In the genomic region with DNA sequence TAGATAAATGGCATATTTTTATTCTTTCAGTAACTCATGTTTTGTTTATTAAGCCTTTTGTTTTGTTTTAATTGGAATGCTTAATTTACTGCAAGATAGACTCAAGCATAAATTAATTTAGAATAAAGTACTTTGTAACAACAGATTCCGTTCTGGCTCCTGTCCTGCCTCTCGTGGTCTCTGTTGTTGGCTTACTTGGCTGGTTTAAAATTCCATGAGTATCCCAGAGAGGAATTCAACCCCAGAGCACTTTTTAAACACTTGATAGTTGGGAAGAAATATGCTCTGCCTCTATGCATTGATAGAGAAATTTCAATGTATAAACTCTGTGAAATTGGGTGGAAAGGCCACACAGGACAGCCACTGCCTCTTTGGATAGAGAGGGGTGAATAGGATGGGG, we compare ENCODE assay signal across 15 cellular contexts.
DNase-seq lines count a peak whose midpoint lies in the region; ATAC-seq and TF ChIP-seq lines count a peak whose summit lies in the region.
"Had no signal": no experiment of that assay in that cellular context is flagged by ENCODE, and none has a peak within 500 bp of the region (broad histone marks: within the 10 kb centered on the region; RNA-seq: fewer than 3 reads in every experiment).

No MANE protein-coding gene starts in this region.

- no peak overlapping the region for H3K14ac ChIP-seq in IMR-90 (replicated peaks; ENCODE audit: low read depth, low read length)

- no peak for TF ChIP-seq RAD21 in IMR-90 (IDR thresholded peaks at IDR 0.05; ENCODE audit: low read length)

- intact Hi-C loops in IMR-90 (cut with micrococcal nuclease) = loop anchor here (5.0 kb wide), 2 partner anchors 66 to 184 kb away; partner anchors contain the start of genes CRYZL1 and ITSN1

- POLR2A ChIA-PET in IMR-90 (lab: Charles Lee; ENCODE audit: unreplicated experiment) = no interaction called here

- no CpG with 5 or more reads among the region's 2 CpGs for WGBS in IMR-90 (ENCODE audit: extremely low coverage in 2 of 2, insufficient read length in 1 of 2), 2 experiments

- H3K4me2 ChIP-seq in IMR-90 (ENCODE audit: low read depth, low read length) = 0 out of 2 replicates have a peak overlapping the region, but pooled peaks have one; percentile 56

- H3K9me1 ChIP-seq in IMR-90 (ENCODE audit: insufficient read depth, low read length) = peaks cover 4% of the 10 kb centered on the region; the same call in 1 of the 2 replicates

- H2BK5ac ChIP-seq in IMR-90 (ENCODE audit: low read depth, low read length, poor library complexity, severe bottlenecking) = peak overlapping the region; percentile 71

- peak; percentile 65 for DNase-seq in IMR-90
- peak; percentile 46 for DNase-seq in choroid plexus epithelial cell (ENCODE audit: low read depth)
- DNase-seq in medulla oblongata (ENCODE audit: extremely low spot score) = peak; percentile 46
- no peak for DNase-seq in thoracic aorta (ENCODE audit: low spot score)
- DNase-seq in stimulated activated CD4-positive, alpha-beta T cell treated with anti-CD3 and anti-CD28 coated beads, Interleukin-15, amount 100 ng/mL, for 24 hours = no peak
- DNase-seq in NCI-H2171 (lab: John Stamatoyannopoulos, UW) = no peak
- DNase-seq: activated CD4-positive, alpha-beta T cell treated with anti-CD3 and anti-CD28 coated beads for 4 hours; CD8-positive, alpha-beta T cell; GDM1; posterior cingulate gyrus; stimulated activated CD4-positive, alpha-beta T cell treated with anti-CD3 and anti-CD28 coated beads, Interleukin-4, amount 100 ng/mL, for 1 hour; T-helper 17 cell had no signal

- H3K18ac ChIP-seq in IMR-90 (ENCODE audit: low read depth, low read length) = no peak overlapping the region

- H3K27ac ChIP-seq in IMR-90 (ENCODE audit: insufficient read depth, low read length) = peak overlapping the region; percentile 46; the same call in 1 of the 2 replicates
- peak overlapping the region; percentile 78 to 82 for H3K27ac ChIP-seq in thoracic aorta

- no peaks in the 10 kb centered on the region for H4K20me1 ChIP-seq in IMR-90 (ENCODE audit: insufficient read depth, low read length)

- BruUV-seq in IMR-90 (replicated peaks; lab: Mats Ljungman, UMichigan) = no TSS peak

- in situ Hi-C loops in IMR-90 (cut with MboI; ENCODE audit: low sequenced_read_pairs) = no loop called here

- no peak overlapping the region for H2AK5ac ChIP-seq in IMR-90 (ENCODE audit: low read depth, low read length)

- H2AK9ac ChIP-seq in IMR-90 (replicated peaks; ENCODE audit: low read depth, low read length, poor library complexity) = no peak overlapping the region

- CTCF ChIA-PET in IMR-90 (lab: Yijun Ruan, JAX) = no interaction called here

- H4K5ac ChIP-seq in IMR-90 (ENCODE audit: low read depth, low read length) = no peak overlapping the region

- no peak overlapping the region for H2BK15ac ChIP-seq in IMR-90 (ENCODE audit: low read depth, low read length)

- H3K9ac ChIP-seq in IMR-90 (ENCODE audit: low read depth, low read length) = no peak overlapping the region

- H3K4me1 ChIP-seq in IMR-90 (ENCODE audit: control insufficient read depth, insufficient read depth, low read length) (peaks cover 12% of the 10 kb centered on the region), thoracic aorta (ENCODE audit: control insufficient read depth in 1 of 2, low read depth in 2 of 2) (peaks cover 48 to 71% of the 10 kb centered on the region in 2 donors)

- H3K9me3 ChIP-seq in IMR-90 (ENCODE audit: control insufficient read depth, insufficient read depth, low read length) (no peaks in the 10 kb centered on the region), thoracic aorta (no peaks in the 10 kb centered on the region)

- no peak overlapping the region for H4K91ac ChIP-seq in IMR-90 (ENCODE audit: insufficient read depth, low read depth, low read length)

- no peak overlapping the region for H4K8ac ChIP-seq in IMR-90 (ENCODE audit: low read depth in 2 of 2, low read length in 2 of 2)

- no peak overlapping the region for H2BK20ac ChIP-seq in IMR-90 (ENCODE audit: low read depth, low read length)

- H3K23ac ChIP-seq in IMR-90 (ENCODE audit: low read depth, low read length) = no peak overlapping the region

- no peak for TF ChIP-seq POLR2A in IMR-90 (IDR thresholded peaks at IDR 0.05; ENCODE audit: low read depth, low read length)

- H2BK120ac ChIP-seq in IMR-90 (ENCODE audit: low read depth, low read length) = no peak overlapping the region

- ATAC-seq in IMR-90 (ENCODE audit: low read depth) = peak; percentile 95
- no peak for ATAC-seq in thoracic aorta (ENCODE audit: insufficient number of reproducible peaks, low FRiP score, low read depth)
- no peak for ATAC-seq in GM18861 (IDR thresholded peaks at IDR 0.05; ENCODE audit: unreplicated experiment)
- no peak for ATAC-seq in GM18909 (IDR thresholded peaks at IDR 0.05; ENCODE audit: poor library complexity, unreplicated experiment)
- ATAC-seq: CD8-positive, alpha-beta T cell; stimulated activated memory B cell treated with anti-CD40 and anti-IgM and Interleukin-4, amounts not matched to agents 10 μg/mL and 1 μg/mL and 100 μg/mL, for 72 hours; T-helper 17 cell had no signal

- H3K4me3 ChIP-seq in IMR-90 (ENCODE audit: insufficient read depth, low read depth, low read length) (no peak overlapping the region), choroid plexus epithelial cell (ENCODE audit: low read depth, low read length) (no peak overlapping the region), thoracic aorta (peak overlapping the region; percentile 26)

- H3K27me3 ChIP-seq in IMR-90 (ENCODE audit: control insufficient read depth, insufficient read depth, low read length) = no peaks in the 10 kb centered on the region
- H3K27me3 ChIP-seq in thoracic aorta (replicated peaks; ENCODE audit: insufficient read depth) = no peaks in the 10 kb centered on the region

- H3K79me1 ChIP-seq in IMR-90 (ENCODE audit: low read depth in 1 of 2, low read length in 2 of 2) = peaks cover 0 to 12% of the 10 kb centered on the region in 2 experiments; a peak in 1 of 4 replicates

- H3K56ac ChIP-seq in IMR-90 (ENCODE audit: extremely low read depth, insufficient read depth, low read length) = no peak overlapping the region

- dilution Hi-C loops in IMR-90 (cut with HindIII; ENCODE audit: low sequenced_read_pairs, unreplicated experiment) = no loop called here

- no peak overlapping the region for H2AFZ ChIP-seq in IMR-90 (replicated peaks; ENCODE audit: low read length, poor library complexity)

- H3K36me3 ChIP-seq in IMR-90 (ENCODE audit: control insufficient read depth, insufficient read depth, low read length) = peaks cover 22% of the 10 kb centered on the region
- H3K36me3 ChIP-seq in thoracic aorta = no peaks in the 10 kb centered on the region

- H3K4ac ChIP-seq in IMR-90 (ENCODE audit: low read depth, low read length) = no peak overlapping the region

- TF ChIP-seq CTCF in IMR-90 (conservative IDR thresholded peaks at IDR 0.05; ENCODE audit: low read depth, low read length) (no peak), choroid plexus epithelial cell (conservative IDR thresholded peaks at IDR 0.05; ENCODE audit: low read depth, low read length) (no peak), thoracic aorta (IDR thresholded peaks at IDR 0.05) (no peak)

TF ChIP-seq in IMR-90, 13 proteins besides CTCF, POLR2A, EP300 and RAD21:
- no peak for TF ChIP-seq USF2 (IDR thresholded peaks at IDR 0.05; ENCODE audit: low read depth, low read length)

Comparison
In these comparisons a context has a peak if more than half of its experiments do, and no peak if none do; other contexts are left out.
1. DNase-seq: peak in IMR-90 (single experiment), choroid plexus epithelial cell (single experiment) and medulla oblongata (single experiment); none in thoracic aorta (single experiment), stimulated activated CD4-positive, alpha-beta T cell treated with anti-CD3 and anti-CD28 coated beads, Interleukin-15, amount 100 ng/mL, for 24 hours (single experiment) and NCI-H2171 (single experiment).